In genomic region chr9:136405481-136405880, GRCh38 we compare ENCODE assay signal across 1 cellular context.
TF ChIP-seq lines count a peak whose summit lies in the region.

No MANE protein-coding gene starts in this region.

TF ChIP-seq in K562, 482 proteins besides CTCF, POLR2A, EP300 and RAD21:
- TF ChIP-seq CEBPB (tag; IDR thresholded peaks at IDR 0.05): peak; percentile 30; the same call in 1 of the 2 replicates
- no peak for TF ChIP-seq ETV1 (tag; conservative IDR thresholded peaks at IDR 0.05; ENCODE audit: low read depth)
- no peak for TF ChIP-seq ZFPM2 (CRISPR knock-in tag; IDR thresholded peaks at IDR 0.05)
- no peak for TF ChIP-seq CC2D1A (IDR thresholded peaks at IDR 0.05)
